9 cellular contexts compared by ENCODE assay signal in genomic region chr1:25566186-25566729, GRCh38. TPM values are rescaled to one million over a fixed set of nuclear protein-coding genes. Genes with fewer than 3 reads are reported as not detected.
A peak's percentile ranks its signal among the peaks of the same experiment; 100 is the strongest.
DNase-seq lines count a peak whose midpoint lies in the region; ATAC-seq and TF ChIP-seq lines count a peak whose summit lies in the region.
"Had no signal": no experiment of that assay in that cellular context is flagged by ENCODE, and none has a peak within 500 bp of the region (broad histone marks: within the 10 kb centered on the region; RNA-seq: fewer than 3 reads in every experiment).

No MANE protein-coding gene starts in this region.

- DNase-seq in cardiac muscle cell (ENCODE audit: low read depth in 1 of 2, low spot score in 1 of 2) (no peak), left ventricle myocardium superior (no peak), lower lobe of right lung (no peak), type B pancreatic cell (ENCODE audit: extremely low spot score, unreplicated experiment) (no peak), anterior cingulate cortex (lab: John Stamatoyannopoulos, UW) (no peak), OCI-M2 (lab: John Stamatoyannopoulos, UW; ENCODE audit: unreplicated experiment) (no peak), NK-92 (lab: John Stamatoyannopoulos, UW; ENCODE audit: unreplicated experiment) (no peak)
- no peak for DNase-seq in activated naive CD8-positive, alpha-beta T cell treated with anti-CD3 and anti-CD28 coated beads, Interleukin-2, amount 50 U/mL, for 24 hours
- DNase-seq: erythroblast had no signal

- no peaks in the 10 kb centered on the region for H3K9me3 ChIP-seq in cardiac muscle cell (ENCODE audit: low read depth)
- no peaks in the 10 kb centered on the region for H3K9me3 ChIP-seq in lower lobe of right lung

- H3K27ac ChIP-seq in cardiac muscle cell (peak overlapping the region; percentile 5), lower lobe of right lung (peak overlapping the region; percentile 68)

- H3K36me3 Mint-ChIP-seq in activated naive CD8-positive, alpha-beta T cell treated with anti-CD3 and anti-CD28 coated beads, Interleukin-2, amount 50 U/mL, for 24 hours (ENCODE audit: low read depth) = no peaks in the 10 kb centered on the region
- no peaks in the 10 kb centered on the region for H3K36me3 Mint-ChIP-seq in type B pancreatic cell

- TF ChIP-seq CTCF in cardiac muscle cell (IDR thresholded peaks at IDR 0.05; ENCODE audit: low read depth, low read length) (no peak), lower lobe of right lung (IDR thresholded peaks at IDR 0.05) (no peak), type B pancreatic cell (conservative IDR thresholded peaks at IDR 0.05) (no peak)

- peak overlapping the region; percentile 42 for H3K4me3 Mint-ChIP-seq in activated naive CD8-positive, alpha-beta T cell treated with anti-CD3 and anti-CD28 coated beads, Interleukin-2, amount 50 U/mL, for 24 hours
- H3K4me3 Mint-ChIP-seq in type B pancreatic cell = no peak overlapping the region

- ATAC-seq in left ventricle myocardium superior (no peak), lower lobe of right lung (no peak)
- no peak for ATAC-seq in activated naive CD8-positive, alpha-beta T cell treated with anti-CD3 and anti-CD28 coated beads, Interleukin-2, amount 50 U/mL, for 24 hours

- H3K4me1 ChIP-seq in cardiac muscle cell (ENCODE audit: low read depth) (peaks cover 15% of the 10 kb centered on the region), lower lobe of right lung (peaks cover 47% of the 10 kb centered on the region)

- H3K27ac Mint-ChIP-seq in activated naive CD8-positive, alpha-beta T cell treated with anti-CD3 and anti-CD28 coated beads, Interleukin-2, amount 50 U/mL, for 24 hours = peak overlapping the region; percentile 57
- peak overlapping the region; percentile 40 for H3K27ac Mint-ChIP-seq in type B pancreatic cell

- no peaks in the 10 kb centered on the region for H3K9me3 Mint-ChIP-seq in activated naive CD8-positive, alpha-beta T cell treated with anti-CD3 and anti-CD28 coated beads, Interleukin-2, amount 50 U/mL, for 24 hours
- H3K9me3 Mint-ChIP-seq in type B pancreatic cell = no peaks in the 10 kb centered on the region

- peaks cover 88% of the 10 kb centered on the region for H3K4me1 Mint-ChIP-seq in activated naive CD8-positive, alpha-beta T cell treated with anti-CD3 and anti-CD28 coated beads, Interleukin-2, amount 50 U/mL, for 24 hours
- H3K4me1 Mint-ChIP-seq in type B pancreatic cell (ENCODE audit: unreplicated experiment) = peaks cover 46% of the 10 kb centered on the region

- H3K27me3 Mint-ChIP-seq in activated naive CD8-positive, alpha-beta T cell treated with anti-CD3 and anti-CD28 coated beads, Interleukin-2, amount 50 U/mL, for 24 hours = no peaks in the 10 kb centered on the region
- no peaks in the 10 kb centered on the region for H3K27me3 Mint-ChIP-seq in type B pancreatic cell

- H3K4me3 ChIP-seq in cardiac muscle cell (no peak overlapping the region), lower lobe of right lung (no peak overlapping the region)

- H3K27me3 ChIP-seq in cardiac muscle cell = no peaks in the 10 kb centered on the region
- no peaks in the 10 kb centered on the region for H3K27me3 ChIP-seq in lower lobe of right lung (ENCODE audit: low read depth)

- H3K36me3 ChIP-seq in cardiac muscle cell (no peaks in the 10 kb centered on the region), lower lobe of right lung (peaks cover 38% of the 10 kb centered on the region)

- intact Hi-C loops in left ventricle myocardium superior (cut with micrococcal nuclease) = no loop called here
- intact Hi-C loops in lower lobe of right lung (cut with DNase I) = no loop called here

RNA-seq across cellular contexts. Expression of gene LDLRAP1, which starts 22.9 kb away (rescaled TPM):
- total RNA-seq in cardiac muscle cell (15.8 and 16.4 TPM in 2 replicates), left ventricle myocardium superior (11.8 TPM), lower lobe of right lung (30.3 TPM), type B pancreatic cell (ENCODE audit: low replicate concordance) (20.7 and 21.3 TPM in 2 replicates)
- polyA plus RNA-seq in cardiac muscle cell = 12.2 and 21.8 TPM in 2 replicates

RNA-seq across cellular contexts. Expression of gene MAN1C1, which starts 50.3 kb away (rescaled TPM):
- total RNA-seq in cardiac muscle cell (85.7 and 118 TPM in 2 replicates), left ventricle myocardium superior (17.9 TPM), lower lobe of right lung (20.4 TPM), type B pancreatic cell (ENCODE audit: low replicate concordance) (6.4 and 9.1 TPM in 2 replicates)
- 88.8 and 130 TPM in 2 replicates for polyA plus RNA-seq in cardiac muscle cell
